ENCODE assay signal across 14 cellular contexts in genomic region chr18:25594351-25594750, GRCh38.
"Had no signal": no experiment of that assay in that cellular context is flagged by ENCODE, and none has a peak within 500 bp of the region (broad histone marks: within the 10 kb centered on the region; RNA-seq: fewer than 3 reads in every experiment).

No MANE protein-coding gene starts in this region.

- H3K27me3 Mint-ChIP-seq: memory B cell, T-helper 17 cell had no signal

- H3K9me3 Mint-ChIP-seq: activated T-cell treated with anti-CD3 and anti-CD28 coated beads, Interleukin-2, amount 50 U/mL, for 4 hours; memory B cell had no signal

- H3K27ac Mint-ChIP-seq: endodermal cell, memory B cell, nephron progenitor cell, T-helper 17 cell had no signal

- H3K4me3 ChIP-seq: heart left ventricle, left lung, upper lobe of right lung had no signal

- H3K36me3 Mint-ChIP-seq: memory B cell had no signal

- DNase-seq: activated CD4-positive, alpha-beta T cell treated with anti-CD3 and anti-CD28 coated beads, Interleukin-2, amount 50 U/mL, for 1 hour; activated gamma-delta T cell; activated T-cell treated with anti-CD3 and anti-CD28 coated beads, Interleukin-2, amount 50 U/mL, for 4 hours; dermis blood vessel endothelial cell; endodermal cell; heart left ventricle; left lung; nephron progenitor cell; stimulated activated CD4-positive, alpha-beta T cell treated with anti-CD3 and anti-CD28 coated beads, Interleukin-4, amount 100 ng/mL, for 1 hour; stimulated activated CD8-positive, alpha-beta memory T cell treated with anti-CD3 and anti-CD28 coated beads, Interleukin-4, amount 100 ng/mL, for 48 hours; stimulated activated naive CD8-positive, alpha-beta T cell treated with anti-CD3 and anti-CD28 coated beads, Interleukin-15, Interleukin-2, amounts not matched to agents 100 U/mL and 50 U/mL, for 24 hours; T-helper 17 cell; upper lobe of right lung had no signal

- ATAC-seq: activated T-cell treated with anti-CD3 and anti-CD28 coated beads, Interleukin-2, amount 50 U/mL, for 4 hours; heart left ventricle; left lung; stimulated activated naive CD8-positive, alpha-beta T cell treated with anti-CD3 and anti-CD28 coated beads, Interleukin-15, Interleukin-2, amounts not matched to agents 100 U/mL and 50 U/mL, for 24 hours; T-helper 17 cell; upper lobe of right lung had no signal

- H3K4me3 Mint-ChIP-seq: activated T-cell treated with anti-CD3 and anti-CD28 coated beads, Interleukin-2, amount 50 U/mL, for 4 hours; endodermal cell; memory B cell; nephron progenitor cell; T-helper 17 cell had no signal

- H3K4me1 Mint-ChIP-seq: memory B cell, T-helper 17 cell had no signal
